In genomic region chr6:26214826-26215199, GRCh38 we compare ENCODE assay signal across 9 cellular contexts.
A peak's percentile ranks its signal among the peaks of the same experiment; 100 is the strongest.
DNase-seq lines count a peak whose midpoint lies in the region; ATAC-seq and TF ChIP-seq lines count a peak whose summit lies in the region.
"Had no signal": no experiment of that assay in that cellular context is flagged by ENCODE, and none has a peak within 500 bp of the region (broad histone marks: within the 10 kb centered on the region; RNA-seq: fewer than 3 reads in every experiment).

No MANE protein-coding gene starts in this region.

- H3K9ac ChIP-seq in iPS-20b (ENCODE audit: low read depth, low read length) = peak overlapping the region; percentile 97; the same call in 1 of the 2 replicates

- CTCF ChIA-PET in AG04450 (lab: Charles Lee) = interaction anchor here (1.0 to 1.6 kb wide), 2 partner anchors 11 to 41 kb away, joined by 3 to 4 read pairs; a partner anchor contains a TSS

- TF ChIP-seq CTCF in AG04450 (IDR thresholded peaks at IDR 0.05; ENCODE audit: low read depth, low read length) (no peak), GM12864 (IDR thresholded peaks at IDR 0.05; ENCODE audit: low read depth, low read length, missing control alignments) (no peak), WI38 (IDR thresholded peaks at IDR 0.05; ENCODE audit: low read depth, low read length) (no peak), omental fat pad (IDR thresholded peaks at IDR 0.05) (no peak), ascending aorta (IDR thresholded peaks at IDR 0.05) (no peak)

- no peaks in the 10 kb centered on the region for H3K36me3 ChIP-seq in iPS-20b (ENCODE audit: insufficient read depth, low read depth, low read length)
- no peaks in the 10 kb centered on the region for H3K36me3 ChIP-seq in ascending aorta

- no peak for DNase-seq in AG04450 (ENCODE audit: low read depth, low spot score)
- no peak for DNase-seq in GM12864 (ENCODE audit: low read depth)
- DNase-seq in SW480 (ENCODE audit: low spot score) = no peak
- DNase-seq in omental fat pad (ENCODE audit: low spot score) = no peak
- DNase-seq in NCI-H345 (lab: John Stamatoyannopoulos, UW) = no peak
- no peak for DNase-seq in ascending aorta (ENCODE audit: low spot score in 2 of 2)
- DNase-seq: activated naive CD8-positive, alpha-beta T cell treated with anti-CD3 and anti-CD28 coated beads, Interleukin-2, amount 10 ng/mL, durations not matched to agents 7 days and 5 days had no signal

- no peak for ATAC-seq in omental fat pad (ENCODE audit: low FRiP score)

- no peaks in the 10 kb centered on the region for H3K9me3 ChIP-seq in AG04450 (ENCODE audit: control insufficient read depth, insufficient read depth, low read length)
- H3K9me3 ChIP-seq in iPS-20b (ENCODE audit: insufficient read depth, low read depth, low read length) = no peaks in the 10 kb centered on the region
- no peaks in the 10 kb centered on the region for H3K9me3 ChIP-seq in ascending aorta

- intact Hi-C loops in ascending aorta (cut with DNase I) = loop anchor here (5.0 kb wide), 1 partner anchor 43 kb away; no protein-coding TSS in a partner anchor

- H3K27me3 ChIP-seq in AG04450 (ENCODE audit: control insufficient read depth, insufficient read depth, low read length) (no peaks in the 10 kb centered on the region), iPS-20b (ENCODE audit: insufficient read depth, low read length) (no peaks in the 10 kb centered on the region), ascending aorta (no peaks in the 10 kb centered on the region)

- POLR2A ChIA-PET in AG04450 (lab: Yijun Ruan, JAX) = interaction anchor here (0.7 to 5.3 kb wide), 11 partner anchors 8 to 189 kb away, joined by 3 to 183 read pairs (median 39); a partner anchor contains a TSS

- H3K4me1 ChIP-seq in iPS-20b (ENCODE audit: insufficient read depth, low read length) (peaks cover 4% of the 10 kb centered on the region; the same call in 1 of the 2 replicates), ascending aorta (peaks cover 0 to 11% of the 10 kb centered on the region in 2 donors)

- peak overlapping the region; percentile 72 for H3K4me3 ChIP-seq in AG04450 (ENCODE audit: low read depth, low read length)
- H3K4me3 ChIP-seq in GM12864 (ENCODE audit: low read depth, low read length) = peak overlapping the region; percentile 42
- peak overlapping the region; percentile 70 for H3K4me3 ChIP-seq in WI38 (ENCODE audit: low read depth, low read length)
- H3K4me3 ChIP-seq in iPS-20b (ENCODE audit: low read length) = peak overlapping the region; percentile 84; the same call in 1 of the 2 replicates
- peak overlapping the region in 1 of 2 donors; percentile 59 for H3K4me3 ChIP-seq in ascending aorta

- H3K27ac ChIP-seq in AG04450 (ENCODE audit: low read depth, low read length) (peak overlapping the region; percentile 95), iPS-20b (ENCODE audit: low read length) (no peak overlapping the region), ascending aorta (no peak overlapping the region)
